In genomic region chr4:153934689-153935017, GRCh38 we compare ENCODE assay signal across 17 cellular contexts.
DNase-seq lines count a peak whose midpoint lies in the region; ATAC-seq, FAIRE-seq and TF ChIP-seq lines count a peak whose summit lies in the region.
"Had no signal": no experiment of that assay in that cellular context is flagged by ENCODE, and none has a peak within 500 bp of the region (broad histone marks: within the 10 kb centered on the region; RNA-seq: fewer than 3 reads in every experiment).

No MANE protein-coding gene starts in this region.

- no peak overlapping the region for H3K4me3 ChIP-seq in upper lobe of right lung
- H3K4me3 ChIP-seq: hepatocyte, left lung had no signal

- TF ChIP-seq CTCF in nephron progenitor cell (IDR thresholded peaks at IDR 0.05) (no peak), upper lobe of right lung (IDR thresholded peaks at IDR 0.05) (no peak)

- DNase-seq in MV-4-11 (lab: John Stamatoyannopoulos, UW), result peak; percentile 90
- no peak for DNase-seq in nephron progenitor cell
- DNase-seq in upper lobe of right lung, result no peak
- DNase-seq in OCI-M2 (lab: John Stamatoyannopoulos, UW; ENCODE audit: unreplicated experiment), result no peak
- DNase-seq in GM12892 (ENCODE audit: insufficient read length), result no peak
- DNase-seq in HPDE6-E6E7 (ENCODE audit: extremely low spot score), result no peak
- DNase-seq: activated CD4-positive, alpha-beta T cell treated with anti-CD3 and anti-CD28 coated beads, Interleukin-2, amount 10 ng/mL, durations not matched to agents 7 days and 5 days; activated T-cell treated with anti-CD3 and anti-CD28 coated beads, Interleukin-2, amount 50 U/mL, for 24 hours; CD8-positive, alpha-beta memory T cell; left lung; NCI-H2029; NCI-H748 treated with DMSO at 0.1 percent for 48 hours; SHP77 treated with DMSO at 0.1 percent for 48 hours; stimulated activated CD4-positive, alpha-beta T cell treated with anti-CD3 and anti-CD28 coated beads, Interleukin-12 subunit alpha, Interleukin-12 subunit beta, amount 100 ng/mL, for 4 hours had no signal

- H3K27ac Mint-ChIP-seq in nephron progenitor cell, result peak overlapping the region; percentile 3
- H3K27ac Mint-ChIP-seq: activated CD4-positive, alpha-beta T cell treated with anti-CD3 and anti-CD28 coated beads, Interleukin-2, amount 10 ng/mL, durations not matched to agents 7 days and 5 days; activated T-cell treated with anti-CD3 and anti-CD28 coated beads, Interleukin-2, amount 50 U/mL, for 24 hours had no signal

- no peak for FAIRE-seq in GM12892 (lab: Jason Lieb, UNC)

- H3K27me3 Mint-ChIP-seq in nephron progenitor cell (ENCODE audit: low read depth, poor library complexity), result no peaks in the 10 kb centered on the region

- no peaks in the 10 kb centered on the region for H3K27me3 ChIP-seq in upper lobe of right lung
- H3K27me3 ChIP-seq: hepatocyte, left lung had no signal

- no peak for ATAC-seq in upper lobe of right lung
- ATAC-seq: left lung had no signal

- intact Hi-C loops in upper lobe of right lung (cut with DNase I), result no loop called here

- no peaks in the 10 kb centered on the region for H3K9me3 Mint-ChIP-seq in nephron progenitor cell
- H3K9me3 Mint-ChIP-seq: activated CD4-positive, alpha-beta T cell treated with anti-CD3 and anti-CD28 coated beads, Interleukin-2, amount 10 ng/mL, durations not matched to agents 7 days and 5 days; activated T-cell treated with anti-CD3 and anti-CD28 coated beads, Interleukin-2, amount 50 U/mL, for 24 hours; CD8-positive, alpha-beta memory T cell had no signal

- no peaks in the 10 kb centered on the region for H3K9me3 ChIP-seq in upper lobe of right lung
- H3K9me3 ChIP-seq: left lung, neutrophil had no signal

- no peak overlapping the region for H3K4me3 Mint-ChIP-seq in nephron progenitor cell
- H3K4me3 Mint-ChIP-seq: activated CD4-positive, alpha-beta T cell treated with anti-CD3 and anti-CD28 coated beads, Interleukin-2, amount 10 ng/mL, durations not matched to agents 7 days and 5 days; activated T-cell treated with anti-CD3 and anti-CD28 coated beads, Interleukin-2, amount 50 U/mL, for 24 hours had no signal

- no peaks in the 10 kb centered on the region for H3K36me3 Mint-ChIP-seq in nephron progenitor cell (ENCODE audit: low read depth)
- H3K36me3 Mint-ChIP-seq: CD8-positive, alpha-beta memory T cell had no signal

- peak overlapping the region; percentile 67 for H3K27ac ChIP-seq in cingulate gyrus (ENCODE audit: low read depth, low read length)
- peak overlapping the region; percentile 38 for H3K27ac ChIP-seq in upper lobe of right lung
- H3K27ac ChIP-seq: hepatocyte, neutrophil had no signal

- H3K4me1 Mint-ChIP-seq in nephron progenitor cell, result peaks cover 38% of the 10 kb centered on the region
- H3K4me1 Mint-ChIP-seq: activated CD4-positive, alpha-beta T cell treated with anti-CD3 and anti-CD28 coated beads, Interleukin-2, amount 10 ng/mL, durations not matched to agents 7 days and 5 days had no signal

- TF ChIP-seq POLR2A in GM12892 (IDR thresholded peaks at IDR 0.05; ENCODE audit: low read depth, low read length), result no peak

- no peaks in the 10 kb centered on the region for H3K36me3 ChIP-seq in upper lobe of right lung
- H3K36me3 ChIP-seq: left lung, neutrophil had no signal

- peaks cover 3% of the 10 kb centered on the region for H3K4me1 ChIP-seq in upper lobe of right lung
